16 cellular contexts compared by ENCODE assay signal in the genomic region with DNA sequence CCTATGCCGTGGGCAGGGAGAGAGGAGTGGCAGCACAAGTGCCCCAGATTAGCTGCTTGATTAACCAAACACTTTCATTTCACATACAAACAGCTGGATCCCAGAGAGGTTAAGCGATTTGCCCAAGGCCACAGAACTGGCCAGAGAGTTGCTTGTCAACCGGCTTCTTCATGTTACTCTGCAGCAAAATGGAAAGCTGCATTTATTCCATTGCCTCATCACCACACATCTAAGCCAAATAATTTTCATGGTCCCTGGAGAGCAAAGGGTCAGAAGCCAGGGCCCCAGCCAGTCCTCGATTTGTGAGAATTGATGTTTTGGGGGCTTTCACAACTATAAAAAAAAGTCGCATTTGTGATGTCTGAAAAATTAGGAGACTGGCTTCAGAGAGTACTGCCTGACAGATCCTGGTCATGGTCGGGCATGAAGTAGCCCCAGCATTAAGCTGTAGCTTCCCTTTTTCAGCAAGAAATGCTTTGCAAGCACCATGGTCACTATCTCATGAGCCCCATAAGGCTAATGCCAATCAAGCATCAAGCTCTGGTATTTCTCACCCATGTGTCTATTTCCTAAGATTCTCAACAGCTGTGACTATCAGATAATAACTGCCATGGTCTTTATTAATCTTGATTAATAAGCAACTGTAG.
A peak's percentile ranks its signal among the peaks of the same experiment; 100 is the strongest.
DNase-seq lines count a peak whose midpoint lies in the region; ATAC-seq and TF ChIP-seq lines count a peak whose summit lies in the region.
"Had no signal": no experiment of that assay in that cellular context is flagged by ENCODE, and none has a peak within 500 bp of the region (broad histone marks: within the 10 kb centered on the region; RNA-seq: fewer than 3 reads in every experiment).

No MANE protein-coding gene starts in this region.

- H3K27me3 ChIP-seq in adrenal gland, result no peaks in the 10 kb centered on the region
- no peaks in the 10 kb centered on the region for H3K27me3 ChIP-seq in right cardiac atrium (ENCODE audit: control insufficient read depth, insufficient read depth)
- H3K27me3 ChIP-seq in rectal smooth muscle tissue (ENCODE audit: control insufficient read depth, insufficient read depth, low read length), result no peaks in the 10 kb centered on the region
- H3K27me3 ChIP-seq in testis, result no peaks in the 10 kb centered on the region

- no peaks in the 10 kb centered on the region for H3K9me3 ChIP-seq in adrenal gland (replicated peaks in 1 of 3)
- no peaks in the 10 kb centered on the region for H3K9me3 ChIP-seq in right cardiac atrium (ENCODE audit: control insufficient read depth, low read length)
- H3K9me3 ChIP-seq in testis, result no peaks in the 10 kb centered on the region

- no peaks in the 10 kb centered on the region for H3K36me3 ChIP-seq in adrenal gland (replicated peaks in 1 of 2)
- H3K36me3 ChIP-seq in rectal smooth muscle tissue (ENCODE audit: control insufficient read depth, insufficient read depth, low read length), result no peaks in the 10 kb centered on the region
- H3K36me3 ChIP-seq in testis (ENCODE audit: low read depth, missing control alignments), result no peaks in the 10 kb centered on the region

- no peak overlapping the region for H3K4me3 ChIP-seq in adrenal gland
- H3K4me3 ChIP-seq in right cardiac atrium (ENCODE audit: low read length), result no peak overlapping the region
- H3K4me3 ChIP-seq in rectal smooth muscle tissue (ENCODE audit: low read length), result no peak overlapping the region
- H3K4me3 ChIP-seq in testis, result no peak overlapping the region

- no peak overlapping the region for H3K9ac ChIP-seq in rectal smooth muscle tissue (ENCODE audit: low read length)

- DNase-seq in CMK (ENCODE audit: low read depth) (peak; percentile 72), adrenal gland (peak in 5 of 7 donors; percentile 24 to 54 (median 28)), right cardiac atrium (peak in 1 of 3 donors; percentile 31), testis (no peak), AG08396 (ENCODE audit: low spot score) (no peak), activated gamma-delta T cell treated with Interleukin-2 at 50 U/mL for 16 hours (no peak)
- DNase-seq: ACHN; activated CD4-positive, alpha-beta T cell treated with anti-CD3 and anti-CD28 coated beads for 1 hour; amygdala; HFFc6; naive thymus-derived CD8-positive, alpha-beta T cell; NCI-H345; small intestine; SW 1271 had no signal

- ATAC-seq in right cardiac atrium (peak; percentile 65 to 72), HG03025 (IDR thresholded peaks at IDR 0.05; ENCODE audit: low FRiP score, unreplicated experiment) (no peak)
- ATAC-seq: naive thymus-derived CD8-positive, alpha-beta T cell had no signal

- TF ChIP-seq CTCF in adrenal gland (IDR thresholded peaks at IDR 0.05) (no peak), testis (IDR thresholded peaks at IDR 0.05) (no peak)

- WGBS in adrenal gland, 4 donors, result 39 to 52% (median 48%) methylated on average over 6 of the region's 6 CpGs
- 53% methylated on average over 6 of the region's 6 CpGs for WGBS in right cardiac atrium
- WGBS in testis, 2 donors, result 68 to 71% methylated on average over 6 of the region's 6 CpGs

- peaks cover 0 to 13% of the 10 kb centered on the region in 2 donors for H3K4me1 ChIP-seq in adrenal gland (replicated peaks in 1 of 2)
- no peaks in the 10 kb centered on the region for H3K4me1 ChIP-seq in right cardiac atrium (ENCODE audit: control insufficient read depth, insufficient read depth, low read length)
- no peaks in the 10 kb centered on the region for H3K4me1 ChIP-seq in rectal smooth muscle tissue (ENCODE audit: control insufficient read depth, insufficient read depth, low read length)
- H3K4me1 ChIP-seq in testis, result peaks cover 5% of the 10 kb centered on the region

- intact Hi-C loops in adrenal gland (cut with DNase I) (no loop called here), right cardiac atrium (cut with DNase I) (no loop called here), testis (cut with DNase I; ENCODE audit: low total_unique reads) (no loop called here)

- TF ChIP-seq POLR2A in adrenal gland (IDR thresholded peaks at IDR 0.05), result no peak
- TF ChIP-seq POLR2A in testis (IDR thresholded peaks at IDR 0.05), result no peak

- H3K27ac ChIP-seq in adrenal gland (peak overlapping the region in 2 of 5 donors; percentile 59 to 84), right cardiac atrium (ENCODE audit: low read length) (peak overlapping the region; percentile 72), rectal smooth muscle tissue (ENCODE audit: low read depth, low read length) (peak overlapping the region; percentile 44), testis (no peak overlapping the region)

Comparison
In these comparisons a context has a peak if more than half of its experiments do, and no peak if none do; other contexts are left out.
1. DNase-seq: peak in CMK (single experiment) and adrenal gland (5 of 7); none in testis (single experiment), AG08396 (single experiment) and activated gamma-delta T cell treated with Interleukin-2 at 50 U/mL for 16 hours (single experiment).
2. H3K27ac ChIP-seq: peak in right cardiac atrium (single experiment) and rectal smooth muscle tissue (single experiment); none in testis (0 of 2).